7 cellular contexts compared by ENCODE assay signal in genomic region chr20:38402089-38402488, GRCh38. TPM values are rescaled to one million over a fixed set of nuclear protein-coding genes. Genes with fewer than 3 reads are reported as not detected.
"Had no signal": no experiment of that assay in that cellular context is flagged by ENCODE, and none has a peak within 500 bp of the region (broad histone marks: within the 10 kb centered on the region; RNA-seq: fewer than 3 reads in every experiment).

No MANE protein-coding gene starts in this region.

- DNase-seq: GM23248, GOT3, H9, HCEC 1CT, IMR-90, KBM-7 had no signal

- FAIRE-seq: H54 had no signal

- H3K27ac ChIP-seq: GM23248 had no signal

- H2AFZ ChIP-seq: GM23248 had no signal

- H3K9ac ChIP-seq: GM23248 had no signal

- H3K4me3 ChIP-seq: GM23248 had no signal

RNA-seq across cellular contexts. Expression of gene LBP, which starts 55.8 kb away (rescaled TPM):
- total RNA-seq: GM23248, IMR-90 had no signal
- polyA plus RNA-seq: GM23248, IMR-90 had no signal
